ENCODE assay signal across 10 cellular contexts in the genomic region with DNA sequence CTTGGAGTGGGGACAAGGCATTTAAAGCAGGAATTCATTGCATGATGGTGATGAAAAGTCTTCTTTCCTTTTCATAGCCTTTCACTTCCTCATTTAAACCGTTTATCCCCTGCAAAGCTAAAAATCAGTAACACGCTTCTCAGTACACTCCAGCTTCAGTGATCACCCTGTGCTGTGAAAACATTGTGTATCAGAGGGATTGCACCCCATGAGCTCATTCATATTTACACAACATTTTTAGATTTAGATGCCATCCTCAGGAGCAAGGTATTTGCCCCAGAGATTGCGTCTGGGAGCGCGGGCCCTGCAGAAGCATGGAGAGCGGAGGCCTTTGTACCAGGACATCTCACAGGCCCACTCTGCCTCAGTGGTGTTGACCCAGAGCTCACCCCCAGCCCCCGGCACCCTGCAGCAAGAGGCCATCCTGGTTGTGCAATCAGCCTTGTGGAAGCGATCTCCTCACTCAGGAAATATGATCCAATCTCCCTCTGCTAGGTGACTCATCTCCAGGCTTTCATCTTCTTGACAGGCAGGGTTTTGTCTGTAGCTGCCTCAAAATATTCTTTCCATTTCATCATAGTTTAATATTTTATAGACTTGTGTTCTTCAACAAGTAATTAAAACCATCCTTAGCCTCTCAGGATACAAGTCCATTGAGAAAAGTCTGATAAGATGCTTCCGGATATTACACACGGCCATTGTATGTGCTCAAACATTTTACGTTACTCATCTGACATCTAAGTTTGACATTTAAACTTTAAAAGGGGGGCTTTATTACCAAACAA. TPM values are rescaled to one million over a fixed set of nuclear protein-coding genes. Genes with fewer than 3 reads are reported as not detected.
DNase-seq lines count a peak whose midpoint lies in the region; ATAC-seq, FAIRE-seq and TF ChIP-seq lines count a peak whose summit lies in the region.
"Had no signal": no experiment of that assay in that cellular context is flagged by ENCODE, and none has a peak within 500 bp of the region (broad histone marks: within the 10 kb centered on the region; RNA-seq: fewer than 3 reads in every experiment).

No MANE protein-coding gene starts in this region.

- intact Hi-C loops in GM12878 (cut with micrococcal nuclease; ENCODE audit: unreplicated experiment) = no loop called here

- no peaks in the 10 kb centered on the region for H4K20me1 ChIP-seq in GM12878 (ENCODE audit: control insufficient read depth, insufficient read depth)

- FAIRE-seq in GM12878 (lab: Jason Lieb, UNC) = no peak
- no peak for FAIRE-seq in frontal cortex (lab: Jason Lieb, UNC)

- H3K4me2 ChIP-seq in GM12878 (ENCODE audit: control insufficient read depth, insufficient read depth) (no peak overlapping the region), mesenchymal stem cell (ENCODE audit: low read length, poor library complexity, severe bottlenecking) (peak overlapping the region; percentile 49)

- no peak overlapping the region for H3K14ac ChIP-seq in mesenchymal stem cell (ENCODE audit: low read length in 2 of 2)

- no peaks in the 10 kb centered on the region for H3K27me3 ChIP-seq in GM12878 (replicated peaks in 1 of 2; ENCODE audit: control insufficient read depth in 2 of 2, insufficient read depth in 2 of 2, low read length in 1 of 2)
- H3K27me3 ChIP-seq in mesenchymal stem cell (ENCODE audit: control insufficient read depth in 1 of 2, insufficient read depth in 1 of 2, low read length in 2 of 2) = no peaks in the 10 kb centered on the region
- no peaks in the 10 kb centered on the region for H3K27me3 ChIP-seq in Peyer's patch
- H3K27me3 ChIP-seq: SJSA1 had no signal

- TF ChIP-seq POLR2A in GM12878 (IDR thresholded peaks at IDR 0.05; ENCODE audit: low read depth, low read length) (no peak), GM18505 (IDR thresholded peaks at IDR 0.05; ENCODE audit: borderline replicate concordance, extremely low read depth, insufficient read depth, insufficient read length) (no peak), Peyer's patch (IDR thresholded peaks at IDR 0.05) (no peak)

- no peak overlapping the region for H3K18ac ChIP-seq in mesenchymal stem cell (ENCODE audit: low read depth in 1 of 2, low read length in 2 of 2)

- no peaks in the 10 kb centered on the region for H3K4me1 ChIP-seq in GM12878 (ENCODE audit: control insufficient read depth, insufficient read depth, low read length)
- H3K4me1 ChIP-seq in mesenchymal stem cell (ENCODE audit: control insufficient read depth, insufficient read depth, low read depth, low read length) = peaks cover 25% of the 10 kb centered on the region
- H3K4me1 ChIP-seq in Peyer's patch = no peaks in the 10 kb centered on the region

- no peak for TF ChIP-seq EP300 in GM12878 (IDR thresholded peaks at IDR 0.05; ENCODE audit: borderline replicate concordance in 1 of 2, control insufficient read depth in 1 of 2, low read depth in 2 of 2, low read length in 2 of 2)

- POLR2A ChIA-PET in GM12878 (lab: Charles Lee) = no interaction called here

- no peak overlapping the region for H2BK120ac ChIP-seq in mesenchymal stem cell (ENCODE audit: low read depth, low read length)

- TF ChIP-seq CTCF in GM12878 (IDR thresholded peaks at IDR 0.05 in 2 of 3, conservative IDR thresholded peaks at IDR 0.05 in 1 of 3; ENCODE audit: control insufficient read depth in 2 of 3, extremely low read depth in 1 of 3, insufficient read depth in 1 of 3, low read depth in 3 of 3, low read length in 3 of 3) = no peak
- TF ChIP-seq CTCF in Peyer's patch (IDR thresholded peaks at IDR 0.05) = no peak

- peak overlapping the region; percentile 88 for H2BK5ac ChIP-seq in mesenchymal stem cell (ENCODE audit: low read depth, low read length, poor library complexity, severe bottlenecking)

- ATAC-seq in GM12878 (no peak), GM18505 (IDR thresholded peaks at IDR 0.05; ENCODE audit: unreplicated experiment) (no peak)

- SMC1A ChIA-PET in GM12878 (lab: Charles Lee; ENCODE audit: uncharacterized antibody, unreplicated experiment) = no interaction called here

- no peak overlapping the region for H2BK15ac ChIP-seq in mesenchymal stem cell (ENCODE audit: low read depth, poor library complexity, severe bottlenecking)

- BruUV-seq in GM12878 (replicated peaks; lab: Mats Ljungman, UMichigan) = no TSS peak

- no peak overlapping the region for H2BK12ac ChIP-seq in mesenchymal stem cell (ENCODE audit: low read length in 2 of 2)

- H4K8ac ChIP-seq in mesenchymal stem cell (ENCODE audit: low read length) = no peak overlapping the region

- no peak overlapping the region for H3K4ac ChIP-seq in mesenchymal stem cell (ENCODE audit: low read depth in 1 of 2, low read length in 2 of 2)

- RAD21 ChIA-PET in GM12878 (lab: Charles Lee; ENCODE audit: unreplicated experiment) = no interaction called here

- no peak for TF ChIP-seq RAD21 in GM12878 (IDR thresholded peaks at IDR 0.05; ENCODE audit: insufficient read depth, low read depth, low read length)

- H3K23ac ChIP-seq in mesenchymal stem cell (ENCODE audit: low read length in 2 of 2) = no peak overlapping the region

- H2AK5ac ChIP-seq in mesenchymal stem cell (ENCODE audit: low read length, severe bottlenecking) = no peak overlapping the region

- H3K27ac ChIP-seq in GM12878 (ENCODE audit: control insufficient read depth, insufficient read depth) (no peak overlapping the region), mesenchymal stem cell (ENCODE audit: low read length, poor library complexity, severe bottlenecking) (peak overlapping the region; percentile 99), Peyer's patch (peak overlapping the region in 1 of 4 donors; percentile 30)
- H3K27ac ChIP-seq: SJSA1 had no signal

- in situ Hi-C loops in GM12878 (cut with MboI) = no loop called here

- no peaks in the 10 kb centered on the region for H3K79me2 ChIP-seq in GM12878 (ENCODE audit: control insufficient read depth, insufficient read depth, low read length)

- CTCF ChIA-PET in GM12878 (lab: Yijun Ruan, JAX) = no interaction called here

- no peaks in the 10 kb centered on the region for H3K79me1 ChIP-seq in mesenchymal stem cell (replicated peaks; ENCODE audit: low read length, poor library complexity, severe bottlenecking)

- H3K9ac ChIP-seq in GM12878 (ENCODE audit: control insufficient read depth, insufficient read depth, low read length) (no peak overlapping the region), mesenchymal stem cell (ENCODE audit: low read length) (peak overlapping the region; percentile 80)

- H3K4me3 ChIP-seq in GM12878 = no peak overlapping the region
- H3K4me3 ChIP-seq in mesenchymal stem cell (ENCODE audit: insufficient read depth in 1 of 2, low read depth in 1 of 2, low read length in 2 of 2) = no peak overlapping the region
- no peak overlapping the region for H3K4me3 ChIP-seq in Peyer's patch
- H3K4me3 ChIP-seq: SJSA1 had no signal

- H3K9me3 ChIP-seq in GM12878 (replicated peaks; ENCODE audit: control insufficient read depth, insufficient read depth, low read length) (no peaks in the 10 kb centered on the region), mesenchymal stem cell (ENCODE audit: control insufficient read depth, low read length) (peaks cover 27% of the 10 kb centered on the region), Peyer's patch (no peaks in the 10 kb centered on the region)
- H3K9me3 ChIP-seq: SJSA1 had no signal

- peak; percentile 88 for DNase-seq in AG08395 (ENCODE audit: low spot score)
- DNase-seq in Kasumi-1 (lab: John Stamatoyannopoulos, UW) = peak; percentile 70 to 84
- no peak for DNase-seq in GM12878 (ENCODE audit: low read depth, low spot score)
- peak; percentile 47 for DNase-seq in mesenchymal stem cell
- no peak for DNase-seq in GDM1 (lab: John Stamatoyannopoulos, UW)
- no peak for DNase-seq in Peyer's patch
- DNase-seq in frontal cortex (ENCODE audit: low spot score in 2 of 2) = no peak
- DNase-seq: DND-41 had no signal

- no peaks in the 10 kb centered on the region for H3K36me3 ChIP-seq in GM12878 (ENCODE audit: control insufficient read depth in 2 of 2, insufficient read depth in 2 of 2, low read length in 1 of 2)
- no peaks in the 10 kb centered on the region for H3K36me3 ChIP-seq in mesenchymal stem cell (ENCODE audit: control insufficient read depth in 1 of 2, insufficient read depth in 2 of 2, low read depth in 1 of 2, low read length in 2 of 2)
- H3K36me3 ChIP-seq in Peyer's patch = no peaks in the 10 kb centered on the region
- H3K36me3 ChIP-seq: SJSA1 had no signal

- H2AFZ ChIP-seq in GM12878 (ENCODE audit: control insufficient read depth, low read depth, low read length) (no peak overlapping the region), mesenchymal stem cell (ENCODE audit: low read depth, low read length) (no peak overlapping the region)

- H4K91ac ChIP-seq in mesenchymal stem cell (ENCODE audit: low read length) = no peak overlapping the region

- WGBS in GM12878 (ENCODE audit: insufficient coverage, insufficient replicate concordance, low lambda C conversion rate, missing lambda C conversion rate) = 51% methylated on average over 11 of the region's 11 CpGs
- WGBS in mesenchymal stem cell = 75% methylated on average over 10 of the region's 11 CpGs

TF ChIP-seq in GM12878, 131 proteins besides CTCF, POLR2A, EP300 and RAD21:
- TF ChIP-seq SPI1 (IDR thresholded peaks at IDR 0.05; ENCODE audit: borderline replicate concordance, insufficient read depth, low read depth, low read length) (peak; percentile 36; the same call in 1 of the 2 replicates), HDAC6 (IDR thresholded peaks at IDR 0.05; ENCODE audit: unreplicated experiment) (no peak)

RNA-seq across cellular contexts. Expression of gene THBS2, which starts 38.9 kb away (rescaled TPM):
- total RNA-seq in GM12878 (2013; cell fraction: nucleolus; rRNA removed) = 0.06 TPM in 1 of 2 replicates, not detected in the other
- total RNA-seq in GM12878 (2014; rRNA removed) (not detected in 2 replicates), GM12878 (2014; rRNA removed; fragmentation: Illumina TruSeq; extraction: Trizol) (not detected in 2 replicates), GM12878 (2021) (0.05 and 0.10 TPM in 2 replicates), Peyer's patch (10 to 100 TPM in 3 of 4 donors, 1 to 10 TPM in 1; 5.4 to 28.3 (median 16.3) TPM), frontal cortex (6.5 TPM)
- not detected for polyA plus RNA-seq in GM12878 (2011; ENCODE audit: low read depth)
- polyA plus RNA-seq in GM12878 (2011; rRNA removed) (0.07 TPM in 1 of 2 replicates, not detected in the other), GM12878 (2014; fragmentation: Illumina TruSeq; extraction: Trizol) (not detected in 2 replicates), GM12878 (2014; fragmentation: Nextera tagmentation; extraction: Ambion mirVana) (not detected), GM12878 (2014; rRNA removed) (not detected in 2 replicates), GM12878 (2016; fragmentation: Nextera tagmentation; extraction: Ambion mirVana) (not detected)
- polyA plus RNA-seq in GM12878 (2011; cell fraction: cytosol; rRNA removed) = not detected in 2 replicates
- not detected in 2 replicates for polyA plus RNA-seq in GM12878 (2011; cell fraction: nucleus; rRNA removed)
- polyA plus RNA-seq in GM12878 (2012) = 0.05 and 0.29 TPM in 2 replicates
- polyA minus RNA-seq in GM12878 (2011; rRNA and poly(A)+ RNA removed) = not detected in 2 replicates
- not detected in 2 replicates for polyA minus RNA-seq in GM12878 (2011; cell fraction: cytosol; rRNA and poly(A)+ RNA removed)
- 0.36 TPM in 1 of 2 replicates, not detected in the other for polyA minus RNA-seq in GM12878 (2011; cell fraction: nucleus; rRNA and poly(A)+ RNA removed)
- 1.1 TPM for polyA plus RNA-seq in mesenchymal stem cell (2013, experiment 1 of 2)
- 1.2 TPM for polyA plus RNA-seq in mesenchymal stem cell (2013, experiment 2 of 2)
- total RNA-seq: SJSA1 had no signal

Comparison
In these comparisons a context has a peak if more than half of its experiments do, and no peak if none do; other contexts are left out.
1. DNase-seq: peak in AG08395 (single experiment), Kasumi-1 (2 of 2) and mesenchymal stem cell (single experiment); none in GM12878 (single experiment), GDM1 (single experiment), Peyer's patch (0 of 3) and frontal cortex (0 of 2).